26 cellular contexts compared by ENCODE assay signal in genomic region chrX:24859211-24859841, GRCh38.
"Had no signal": no experiment of that assay in that cellular context is flagged by ENCODE, and none has a peak within 500 bp of the region (broad histone marks: within the 10 kb centered on the region; RNA-seq: fewer than 3 reads in every experiment).

No MANE protein-coding gene starts in this region.

- DNase-seq: activated CD4-positive, alpha-beta T cell treated with anti-CD3 and anti-CD28 coated beads for 36 hours; activated CD4-positive, alpha-beta T cell treated with anti-CD3 and anti-CD28 coated beads, Interleukin-2, amount 50 U/mL, for 4 hours; activated CD8-positive, alpha-beta memory T cell treated with anti-CD3 and anti-CD28 coated beads for 24 hours; activated CD8-positive, alpha-beta memory T cell treated with anti-CD3 and anti-CD28 coated beads, Interleukin-2, amount 50 U/mL, for 4 hours; activated naive CD4-positive, alpha-beta T cell treated with anti-CD3 and anti-CD28 coated beads for 36 hours; activated naive CD8-positive, alpha-beta T cell treated with anti-CD3 and anti-CD28 coated beads, Interleukin-2, amount 50 U/mL, for 24 hours; activated T-cell treated with anti-CD3 and anti-CD28 coated beads, Interleukin-2, amount 50 U/mL, for 4 hours; esophagus squamous epithelium; gastrocnemius medialis; hypothalamus; left ventricle myocardium superior; mammary epithelial cell; ovary; psoas muscle; spleen; stimulated activated CD4-positive, alpha-beta T cell treated with anti-CD3 and anti-CD28 coated beads, Interleukin-4, amount 100 ng/mL, for 1 hour; stimulated activated naive CD4-positive, alpha-beta T cell treated with Interleukin-2 at 50 U/mL for 16 hours; T-helper 1 cell had no signal

- ATAC-seq: activated CD4-positive, alpha-beta T cell treated with anti-CD3 and anti-CD28 coated beads for 36 hours; activated naive CD8-positive, alpha-beta T cell treated with anti-CD3 and anti-CD28 coated beads, Interleukin-2, amount 50 U/mL, for 24 hours; activated T-cell treated with anti-CD3 and anti-CD28 coated beads, Interleukin-2, amount 50 U/mL, for 4 hours; gastrocnemius medialis; left ventricle myocardium superior; natural killer cell treated with Interleukin-12 subunit alpha and Interleukin-12 subunit beta and Interleukin-15 and Interleukin-18, amount 100 ng/mL, for 72 hours; psoas muscle had no signal

- H3K27me3 Mint-ChIP-seq: activated CD4-positive, alpha-beta T cell treated with anti-CD3 and anti-CD28 coated beads for 36 hours; activated naive CD8-positive, alpha-beta T cell treated with anti-CD3 and anti-CD28 coated beads, Interleukin-2, amount 50 U/mL, for 24 hours; natural killer cell treated with Interleukin-12 subunit alpha and Interleukin-12 subunit beta and Interleukin-15 and Interleukin-18, amount 100 ng/mL, for 72 hours had no signal

- H3K9me3 Mint-ChIP-seq: activated naive CD4-positive, alpha-beta T cell treated with anti-CD3 and anti-CD28 coated beads for 36 hours; activated naive CD8-positive, alpha-beta T cell treated with anti-CD3 and anti-CD28 coated beads, Interleukin-2, amount 50 U/mL, for 24 hours; activated T-cell treated with anti-CD3 and anti-CD28 coated beads, Interleukin-2, amount 50 U/mL, for 4 hours; natural killer cell treated with Interleukin-12 subunit alpha and Interleukin-12 subunit beta and Interleukin-15 and Interleukin-18, amount 100 ng/mL, for 72 hours had no signal

- H3K4me1 ChIP-seq: esophagus squamous epithelium, gastrocnemius medialis, psoas muscle, right atrium auricular region, spleen had no signal

- H3K4me3 ChIP-seq: cardiac muscle cell, dorsolateral prefrontal cortex, esophagus squamous epithelium, gastrocnemius medialis, ovary, psoas muscle, right atrium auricular region, spleen, thoracic aorta had no signal

- FAIRE-seq: colon, islet of Langerhans had no signal

- H3K27me3 ChIP-seq: cardiac muscle cell, esophagus squamous epithelium, gastrocnemius medialis, neutrophil, ovary, right atrium auricular region, spleen had no signal

- H3K36me3 ChIP-seq: cardiac muscle cell, esophagus squamous epithelium, gastrocnemius medialis, neutrophil, ovary, right atrium auricular region, spleen, thoracic aorta had no signal

- H3K27ac ChIP-seq: cardiac muscle cell, esophagus squamous epithelium, gastrocnemius medialis, neutrophil, ovary, psoas muscle, right atrium auricular region, spleen, thoracic aorta had no signal

- H3K27ac Mint-ChIP-seq: activated CD4-positive, alpha-beta T cell treated with anti-CD3 and anti-CD28 coated beads for 36 hours; activated naive CD4-positive, alpha-beta T cell treated with anti-CD3 and anti-CD28 coated beads for 36 hours; activated naive CD8-positive, alpha-beta T cell treated with anti-CD3 and anti-CD28 coated beads, Interleukin-2, amount 50 U/mL, for 24 hours; natural killer cell treated with Interleukin-12 subunit alpha and Interleukin-12 subunit beta and Interleukin-15 and Interleukin-18, amount 100 ng/mL, for 72 hours had no signal

- H3K4me3 Mint-ChIP-seq: activated CD4-positive, alpha-beta T cell treated with anti-CD3 and anti-CD28 coated beads for 36 hours; activated naive CD4-positive, alpha-beta T cell treated with anti-CD3 and anti-CD28 coated beads for 36 hours; activated naive CD8-positive, alpha-beta T cell treated with anti-CD3 and anti-CD28 coated beads, Interleukin-2, amount 50 U/mL, for 24 hours; activated T-cell treated with anti-CD3 and anti-CD28 coated beads, Interleukin-2, amount 50 U/mL, for 4 hours; natural killer cell treated with Interleukin-12 subunit alpha and Interleukin-12 subunit beta and Interleukin-15 and Interleukin-18, amount 100 ng/mL, for 72 hours had no signal

- H3K9me3 ChIP-seq: esophagus squamous epithelium, gastrocnemius medialis, neutrophil, ovary, psoas muscle, right atrium auricular region, spleen, thoracic aorta had no signal

- H3K4me1 Mint-ChIP-seq: activated CD4-positive, alpha-beta T cell treated with anti-CD3 and anti-CD28 coated beads for 36 hours; activated naive CD8-positive, alpha-beta T cell treated with anti-CD3 and anti-CD28 coated beads, Interleukin-2, amount 50 U/mL, for 24 hours had no signal
